In the genomic region with DNA sequence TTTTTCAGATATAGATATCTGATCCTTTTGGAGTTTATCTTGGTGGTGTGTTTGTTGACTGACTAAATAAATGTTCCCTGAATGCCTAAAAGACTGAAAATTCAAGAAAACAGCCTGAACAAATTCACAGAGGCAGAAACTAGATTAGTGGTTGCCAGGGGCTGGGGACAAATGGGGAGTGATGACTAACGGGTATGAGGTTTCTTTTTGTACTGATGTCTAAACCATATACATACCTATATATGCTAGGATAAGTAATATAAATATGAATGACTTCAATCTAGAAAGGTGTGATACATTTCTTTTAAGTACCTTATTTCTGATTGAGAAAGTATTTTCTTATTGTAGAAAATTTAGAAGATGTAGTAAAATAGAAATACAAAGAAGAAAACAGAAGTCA, we compare ENCODE assay signal across 22 cellular contexts.
DNase-seq lines count a peak whose midpoint lies in the region; ATAC-seq lines count a peak whose summit lies in the region.
"Had no signal": no experiment of that assay in that cellular context is flagged by ENCODE, and none has a peak within 500 bp of the region (broad histone marks: within the 10 kb centered on the region; RNA-seq: fewer than 3 reads in every experiment).

No MANE protein-coding gene starts in this region.

- H3K27ac Mint-ChIP-seq in activated CD8-positive, alpha-beta memory T cell treated with anti-CD3 and anti-CD28 coated beads, Interleukin-2, amount 10 ng/mL, durations not matched to agents 7 days and 5 days, result peak overlapping the region; percentile 32
- peak overlapping the region; percentile 45 for H3K27ac Mint-ChIP-seq in stimulated activated naive CD8-positive, alpha-beta T cell treated with anti-CD3 and anti-CD28 coated beads, Interleukin-15, Interleukin-2, amounts not matched to agents 100 ng/mL and 50 ng/mL, for 24 hours
- peak overlapping the region in 1 of 2 donors; percentile 47 for H3K27ac Mint-ChIP-seq in stimulated activated naive CD8-positive, alpha-beta T cell treated with anti-CD3 and anti-CD28 coated beads, Interleukin-15, amount 100 ng/mL, for 72 hours
- H3K27ac Mint-ChIP-seq in activated T-helper 2 cell treated with anti-CD3 and anti-CD28 coated beads, Interferon-gamma antibody, Interleukin-2, Interleukin-4, amounts not matched to agents 10 μg/mL and 5 μg/mL and 100 μg/mL, durations not matched to agents 14 hours and 24 hours and 36 hours, result peak overlapping the region; percentile 58

- H3K4me3 Mint-ChIP-seq in activated CD8-positive, alpha-beta memory T cell treated with anti-CD3 and anti-CD28 coated beads, Interleukin-2, amount 10 ng/mL, durations not matched to agents 7 days and 5 days, result no peak overlapping the region
- H3K4me3 Mint-ChIP-seq in stimulated activated naive CD8-positive, alpha-beta T cell treated with anti-CD3 and anti-CD28 coated beads, Interleukin-15, Interleukin-2, amounts not matched to agents 100 ng/mL and 50 ng/mL, for 24 hours, result no peak overlapping the region
- no peak overlapping the region for H3K4me3 Mint-ChIP-seq in stimulated activated naive CD8-positive, alpha-beta T cell treated with anti-CD3 and anti-CD28 coated beads, Interleukin-15, amount 100 ng/mL, for 72 hours
- no peak overlapping the region for H3K4me3 Mint-ChIP-seq in activated T-helper 2 cell treated with anti-CD3 and anti-CD28 coated beads, Interferon-gamma antibody, Interleukin-2, Interleukin-4, amounts not matched to agents 10 μg/mL and 5 μg/mL and 100 μg/mL, durations not matched to agents 14 hours and 24 hours and 36 hours (ENCODE audit: low read depth)

- intact Hi-C loops in activated T-helper 2 cell treated with anti-CD3 and anti-CD28 coated beads, Interferon-gamma antibody, Interleukin-2, Interleukin-4, amounts not matched to agents 10 μg/mL and 5 μg/mL and 100 μg/mL, durations not matched to agents 14 hours and 24 hours and 36 hours (cut with micrococcal nuclease), result no loop called here

- no peaks in the 10 kb centered on the region for H3K9me3 Mint-ChIP-seq in activated CD8-positive, alpha-beta memory T cell treated with anti-CD3 and anti-CD28 coated beads, Interleukin-2, amount 10 ng/mL, durations not matched to agents 7 days and 5 days (ENCODE audit: low read depth)
- no peaks in the 10 kb centered on the region for H3K9me3 Mint-ChIP-seq in stimulated activated naive CD8-positive, alpha-beta T cell treated with anti-CD3 and anti-CD28 coated beads, Interleukin-15, Interleukin-2, amounts not matched to agents 100 ng/mL and 50 ng/mL, for 24 hours
- no peaks in the 10 kb centered on the region for H3K9me3 Mint-ChIP-seq in stimulated activated naive CD8-positive, alpha-beta T cell treated with anti-CD3 and anti-CD28 coated beads, Interleukin-15, amount 100 ng/mL, for 72 hours
- no peaks in the 10 kb centered on the region for H3K9me3 Mint-ChIP-seq in activated T-helper 2 cell treated with anti-CD3 and anti-CD28 coated beads, Interferon-gamma antibody, Interleukin-2, Interleukin-4, amounts not matched to agents 10 μg/mL and 5 μg/mL and 100 μg/mL, durations not matched to agents 14 hours and 24 hours and 36 hours

- peaks cover 9% of the 10 kb centered on the region for H3K4me1 Mint-ChIP-seq in activated CD8-positive, alpha-beta memory T cell treated with anti-CD3 and anti-CD28 coated beads, Interleukin-2, amount 10 ng/mL, durations not matched to agents 7 days and 5 days
- H3K4me1 Mint-ChIP-seq in stimulated activated naive CD8-positive, alpha-beta T cell treated with anti-CD3 and anti-CD28 coated beads, Interleukin-15, Interleukin-2, amounts not matched to agents 100 ng/mL and 50 ng/mL, for 24 hours (ENCODE audit: low read depth), result peaks cover 5% of the 10 kb centered on the region
- H3K4me1 Mint-ChIP-seq in stimulated activated naive CD8-positive, alpha-beta T cell treated with anti-CD3 and anti-CD28 coated beads, Interleukin-15, amount 100 ng/mL, for 72 hours, result peaks cover 2% of the 10 kb centered on the region
- peaks cover 4% of the 10 kb centered on the region for H3K4me1 Mint-ChIP-seq in activated T-helper 2 cell treated with anti-CD3 and anti-CD28 coated beads, Interferon-gamma antibody, Interleukin-2, Interleukin-4, amounts not matched to agents 10 μg/mL and 5 μg/mL and 100 μg/mL, durations not matched to agents 14 hours and 24 hours and 36 hours (ENCODE audit: low read depth)

- CTCF ChIA-PET in activated CD8-positive, alpha-beta memory T cell treated with anti-CD3 and anti-CD28 coated beads, Interleukin-2, amount 10 ng/mL, durations not matched to agents 7 days and 5 days (lab: Charles Lee), result interaction anchor here (1.3 kb wide), 1 partner anchor 10 kb away, joined by 5 read pairs; no protein-coding TSS in a partner anchor

- H3K27me3 Mint-ChIP-seq in activated CD8-positive, alpha-beta memory T cell treated with anti-CD3 and anti-CD28 coated beads, Interleukin-2, amount 10 ng/mL, durations not matched to agents 7 days and 5 days, result no peaks in the 10 kb centered on the region
- H3K27me3 Mint-ChIP-seq in stimulated activated naive CD8-positive, alpha-beta T cell treated with anti-CD3 and anti-CD28 coated beads, Interleukin-15, Interleukin-2, amounts not matched to agents 100 ng/mL and 50 ng/mL, for 24 hours, result no peaks in the 10 kb centered on the region
- H3K27me3 Mint-ChIP-seq in stimulated activated naive CD8-positive, alpha-beta T cell treated with anti-CD3 and anti-CD28 coated beads, Interleukin-15, amount 100 ng/mL, for 72 hours, result no peaks in the 10 kb centered on the region
- H3K27me3 Mint-ChIP-seq in activated T-helper 2 cell treated with anti-CD3 and anti-CD28 coated beads, Interferon-gamma antibody, Interleukin-2, Interleukin-4, amounts not matched to agents 10 μg/mL and 5 μg/mL and 100 μg/mL, durations not matched to agents 14 hours and 24 hours and 36 hours (ENCODE audit: low read depth), result no peaks in the 10 kb centered on the region

- no peak for ATAC-seq in activated CD8-positive, alpha-beta memory T cell treated with anti-CD3 and anti-CD28 coated beads, Interleukin-2, amount 10 ng/mL, durations not matched to agents 7 days and 5 days
- ATAC-seq in stimulated activated naive CD8-positive, alpha-beta T cell treated with anti-CD3 and anti-CD28 coated beads, Interleukin-15, amount 100 ng/mL, for 72 hours, result no peak
- ATAC-seq in GM18870 (IDR thresholded peaks at IDR 0.05; ENCODE audit: unreplicated experiment), result no peak
- ATAC-seq: A549 had no signal

- no peak for DNase-seq in activated CD8-positive, alpha-beta memory T cell treated with anti-CD3 and anti-CD28 coated beads, Interleukin-2, amount 10 ng/mL, durations not matched to agents 7 days and 5 days
- DNase-seq in activated CD8-positive, alpha-beta memory T cell treated with anti-CD3 and anti-CD28 coated beads, Interleukin-2, amount 50 U/mL, for 4 hours, result no peak
- no peak for DNase-seq in stimulated activated naive CD8-positive, alpha-beta T cell treated with anti-CD3 and anti-CD28 coated beads, Interleukin-15, amount 100 ng/mL, for 72 hours
- DNase-seq in activated T-helper 2 cell treated with anti-CD3 and anti-CD28 coated beads, Interferon-gamma antibody, Interleukin-2, Interleukin-4, amounts not matched to agents 10 μg/mL and 5 μg/mL and 100 μg/mL, durations not matched to agents 14 hours and 24 hours and 36 hours (ENCODE audit: low spot score), result no peak
- no peak for DNase-seq in NCI-H1105 treated with DMSO at 0.1 percent for 48 hours (lab: John Stamatoyannopoulos, UW)
- DNase-seq: AML-193, C1 segment of cervical spinal cord, Calu3, DMS79 treated with DMSO at 0.1 percent for 48 hours, GF-D8, HCEC 1CT, KBM-7, MV-4-11, NCI-H1105, NCI-H146, NCI-H2029, NCI-H446, NCI-H524 treated with DMSO at 0.1 percent for 48 hours, NCI-H774 had no signal

- H3K36me3 Mint-ChIP-seq in activated CD8-positive, alpha-beta memory T cell treated with anti-CD3 and anti-CD28 coated beads, Interleukin-2, amount 10 ng/mL, durations not matched to agents 7 days and 5 days, result peaks cover 44% of the 10 kb centered on the region
- H3K36me3 Mint-ChIP-seq in stimulated activated naive CD8-positive, alpha-beta T cell treated with anti-CD3 and anti-CD28 coated beads, Interleukin-15, Interleukin-2, amounts not matched to agents 100 ng/mL and 50 ng/mL, for 24 hours (ENCODE audit: low read depth), result peaks cover 85% of the 10 kb centered on the region
- H3K36me3 Mint-ChIP-seq in activated T-helper 2 cell treated with anti-CD3 and anti-CD28 coated beads, Interferon-gamma antibody, Interleukin-2, Interleukin-4, amounts not matched to agents 10 μg/mL and 5 μg/mL and 100 μg/mL, durations not matched to agents 14 hours and 24 hours and 36 hours (ENCODE audit: low read depth), result peaks cover 66% of the 10 kb centered on the region
